8 cellular contexts compared by ENCODE assay signal in the genomic region with DNA sequence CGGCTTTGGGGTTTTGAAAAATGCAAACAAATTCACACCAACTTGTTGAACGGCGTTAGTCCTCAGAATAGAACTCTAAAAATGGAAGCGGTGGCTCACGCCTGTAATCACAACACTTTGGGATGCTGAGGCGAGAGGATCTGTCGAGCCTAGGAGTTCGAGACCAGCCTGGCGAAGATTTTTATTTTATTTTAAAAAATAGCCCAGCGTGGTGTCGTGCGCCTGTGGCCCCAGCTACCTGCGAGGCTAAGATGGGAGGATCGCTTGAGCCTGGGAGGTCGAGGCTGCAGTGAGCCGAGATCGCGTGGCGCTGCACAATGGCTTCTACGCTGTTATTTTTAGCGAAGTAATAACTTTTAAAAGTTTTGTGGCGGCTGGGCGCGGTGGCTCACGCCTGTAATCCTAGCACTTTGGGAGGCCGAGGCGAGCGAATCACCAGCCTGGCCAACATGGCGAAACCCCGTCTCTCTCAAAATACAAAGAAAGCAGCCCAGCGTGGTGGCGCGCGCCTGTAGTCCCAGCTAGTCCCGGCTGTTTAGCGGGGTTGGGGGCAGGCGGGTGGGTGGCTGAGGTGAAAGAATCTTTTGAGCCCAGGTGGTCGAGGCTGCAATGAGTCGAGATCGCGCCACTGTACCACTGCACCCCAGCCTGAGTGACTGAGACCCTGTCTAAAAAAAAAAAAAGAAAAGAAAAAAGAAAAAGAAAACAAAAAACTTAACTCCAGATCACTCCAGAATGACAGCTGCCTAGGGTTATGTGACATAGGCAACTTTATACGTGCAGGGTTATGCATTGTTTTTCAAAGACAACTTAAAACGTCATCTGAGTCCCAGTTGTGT. TPM values are rescaled to one million over a fixed set of nuclear protein-coding genes. Genes with fewer than 3 reads are reported as not detected.
A peak's percentile ranks its signal among the peaks of the same experiment; 100 is the strongest.
DNase-seq lines count a peak whose midpoint lies in the region; ATAC-seq and TF ChIP-seq lines count a peak whose summit lies in the region.

No MANE protein-coding gene starts in this region.

- H3K4me1 ChIP-seq in prostate gland (replicated peaks), result no peaks in the 10 kb centered on the region

- ATAC-seq in GM21526 (IDR thresholded peaks at IDR 0.05; ENCODE audit: low FRiP score, unreplicated experiment), result peak; percentile 16
- peak; percentile 35 for ATAC-seq in Right ventricle myocardium superior (ENCODE audit: poor library complexity)

- POLR2A ChIA-PET in BJ (lab: Charles Lee), result interaction anchor here (0.5 kb wide), 1 partner anchor 15 kb away, joined by 7 read pairs; no protein-coding TSS in a partner anchor

- H3K36me3 ChIP-seq in BJ (ENCODE audit: control insufficient read depth, insufficient read depth, low read length) (peaks cover 10% of the 10 kb centered on the region), MG63 (peaks cover 36% of the 10 kb centered on the region), prostate gland (no peaks in the 10 kb centered on the region)

- H3K9me3 ChIP-seq in MG63 (no peaks in the 10 kb centered on the region), prostate gland (no peaks in the 10 kb centered on the region)

- H3K27me3 ChIP-seq in BJ (ENCODE audit: control insufficient read depth, insufficient read depth, low read length), result no peaks in the 10 kb centered on the region
- no peaks in the 10 kb centered on the region for H3K27me3 ChIP-seq in MG63
- H3K27me3 ChIP-seq in prostate gland (replicated peaks; ENCODE audit: insufficient read depth), result no peaks in the 10 kb centered on the region

- CTCF ChIA-PET in BJ (lab: Yijun Ruan, JAX), result interaction anchor here (0.8 to 1.2 kb wide), 3 partner anchors 15 to 46 kb away, joined by 3 read pairs; no protein-coding TSS in a partner anchor

- intact Hi-C loops in Right ventricle myocardium superior (cut with DNase I), result loop anchor here (2.0 kb wide), 1 partner anchor 25 kb away; a partner anchor contains a TSS
- intact Hi-C loops in prostate gland (cut with DNase I), result loop anchor here (5.0 to 10.0 kb wide), 3 partner anchors 104 to 327 kb away; a partner anchor contains a TSS

- TF ChIP-seq CTCF in BJ (IDR thresholded peaks at IDR 0.05; ENCODE audit: insufficient read depth, low read depth, low read length) (no peak), prostate gland (IDR thresholded peaks at IDR 0.05) (no peak)

- 5% methylated on average over 43 of the region's 43 CpGs for WGBS in prostate gland

- peak overlapping the region; percentile 92 to 96 for H3K27ac ChIP-seq in prostate gland

- H3K4me3 ChIP-seq in BJ (ENCODE audit: low read depth, low read length), result peak overlapping the region; percentile 92
- peak overlapping the region; percentile 94 for H3K4me3 ChIP-seq in MG63
- H3K4me3 ChIP-seq in prostate gland, result peak overlapping the region; percentile 66 to 74

- DNase-seq in BJ (ENCODE audit: low read depth) (no peak), MG63 (no peak), activated gamma-delta T cell (lab: John Stamatoyannopoulos, UW) (peak; percentile 17), Right ventricle myocardium superior (peak; percentile 73), prostate gland (ENCODE audit: low spot score) (no peak), superior temporal gyrus (ENCODE audit: extremely low spot score) (no peak), NCI-H2227 (lab: John Stamatoyannopoulos, UW; ENCODE audit: unreplicated experiment) (no peak)

- TF ChIP-seq POLR2A in prostate gland (IDR thresholded peaks at IDR 0.05), result no peak

RNA-seq across cellular contexts. Expression of a gene that starts 0.8 kb away (rescaled TPM):
- 143 and 158 TPM in 2 replicates for polyA plus RNA-seq in BJ (2011; rRNA removed)
- 149 and 353 TPM in 2 replicates for polyA minus RNA-seq in BJ (2011; rRNA and poly(A)+ RNA removed)
- 153 and 228 TPM in 2 replicates for total RNA-seq in MG63 (2014; rRNA removed; shearing (Covaris generic); ENCODE audit: low replicate concordance)
- total RNA-seq in Right ventricle myocardium superior, result 65.5 TPM
- total RNA-seq in prostate gland, result 10 to 100 TPM; 20.9 to 85.4 TPM

RNA-seq across cellular contexts. Expression of a gene that starts 25.4 kb away (rescaled TPM):
- 4.4 and 8.7 TPM in 2 replicates for polyA plus RNA-seq in BJ (2011; rRNA removed)
- polyA minus RNA-seq in BJ (2011; rRNA and poly(A)+ RNA removed), result 5.3 and 6.0 TPM in 2 replicates
- total RNA-seq in MG63 (2014; rRNA removed; shearing (Covaris generic); ENCODE audit: low replicate concordance), result 22.9 and 41.9 TPM in 2 replicates
- total RNA-seq in Right ventricle myocardium superior (5.9 TPM), prostate gland (10 to 100 TPM in 1 of 2 donors, 1 to 10 TPM in 1; 7.3 to 11.3 TPM)

Comparison
In these comparisons a context has a peak if more than half of its experiments do, and no peak if none do; other contexts are left out.
1. DNase-seq: peak in activated gamma-delta T cell (single experiment) and Right ventricle myocardium superior (single experiment); none in BJ (single experiment), MG63 (single experiment), prostate gland (single experiment), superior temporal gyrus (single experiment) and NCI-H2227 (single experiment).
2. Peak in every context shown above with its lines, with median percentiles within 50 percentile points of each other: H3K4me3 ChIP-seq.